8 cellular contexts compared by ENCODE assay signal in the genomic region with DNA sequence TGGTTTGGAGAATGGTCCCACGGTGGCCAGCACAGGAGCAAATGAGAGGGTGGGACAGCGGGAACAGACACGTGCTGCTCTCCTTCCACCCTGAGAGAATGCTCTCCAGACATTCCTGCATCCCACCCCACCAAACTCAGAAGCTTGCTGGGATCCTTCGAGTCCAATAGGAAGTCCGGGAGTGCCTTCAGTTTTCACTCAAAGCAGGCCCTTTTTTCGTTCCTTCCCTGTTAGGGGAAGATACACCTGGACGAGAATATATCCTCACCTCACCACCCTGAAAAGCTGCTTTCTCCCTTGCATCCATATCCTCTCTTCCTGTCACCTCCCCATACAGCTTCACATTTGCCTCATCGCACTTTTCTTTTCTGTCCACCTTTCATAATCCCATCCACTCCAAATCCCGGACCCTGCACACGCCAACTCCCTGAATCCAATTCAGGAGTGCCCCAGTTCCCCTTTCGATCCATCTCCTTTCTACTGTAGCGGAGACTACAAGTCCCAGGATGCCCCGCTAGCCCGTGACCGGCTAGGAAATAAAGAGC. TPM values are rescaled to one million over a fixed set of nuclear protein-coding genes. Genes with fewer than 3 reads are reported as not detected.
A peak's percentile ranks its signal among the peaks of the same experiment; 100 is the strongest.
DNase-seq lines count a peak whose midpoint lies in the region; ATAC-seq and TF ChIP-seq lines count a peak whose summit lies in the region.

No MANE protein-coding gene starts in this region.

- peaks cover 51% of the 10 kb centered on the region for H3K4me1 ChIP-seq in body of pancreas
- H3K4me1 ChIP-seq in mucosa of rectum (ENCODE audit: control insufficient read depth in 2 of 2, insufficient read depth in 2 of 2, low read length in 2 of 2): peaks cover 53 to 68% of the 10 kb centered on the region in 2 donors

- TF ChIP-seq CTCF in AG10803 (conservative IDR thresholded peaks at IDR 0.05; ENCODE audit: low read length) (no peak), body of pancreas (IDR thresholded peaks at IDR 0.05) (no peak)

- intact Hi-C loops in body of pancreas (cut with DNase I): no loop called here

- TF ChIP-seq POLR2A in body of pancreas (IDR thresholded peaks at IDR 0.05): no peak

- peak overlapping the region; percentile 88 to 90 for H3K9ac ChIP-seq in mucosa of rectum (ENCODE audit: low read depth in 1 of 2, low read length in 2 of 2)

- ATAC-seq in HG02678 (IDR thresholded peaks at IDR 0.05; ENCODE audit: unreplicated experiment) (peak; percentile 1), body of pancreas (no peak), esophagus mucosa (no peak), HG03097 (IDR thresholded peaks at IDR 0.05; ENCODE audit: low FRiP score, unreplicated experiment) (no peak)

- 1 to 2% methylated on average over 15 of the region's 15 CpGs for WGBS in body of pancreas, 2 donors

- no peaks in the 10 kb centered on the region for H3K9me3 ChIP-seq in body of pancreas
- no peaks in the 10 kb centered on the region for H3K9me3 ChIP-seq in mucosa of rectum (ENCODE audit: control insufficient read depth in 2 of 2, low read length in 2 of 2)

- in situ Hi-C loops in KBM-7 (cut with MboI; ENCODE audit: low pct_unique_long_range_greater_than_20kb, low sequenced_read_pairs): no loop called here

- H3K4me3 ChIP-seq in AG10803 (ENCODE audit: low read length) (peak overlapping the region; percentile 48), body of pancreas (no peak overlapping the region), mucosa of rectum (ENCODE audit: low read length in 2 of 2) (peak overlapping the region; percentile 82 to 85)

- no peaks in the 10 kb centered on the region for H3K36me3 ChIP-seq in body of pancreas (replicated peaks in 1 of 2; ENCODE audit: insufficient read depth in 1 of 2, low read depth in 2 of 2)
- no peaks in the 10 kb centered on the region for H3K36me3 ChIP-seq in mucosa of rectum (ENCODE audit: control insufficient read depth in 2 of 2, insufficient read depth in 2 of 2, low read length in 2 of 2)

- H3K27ac ChIP-seq in body of pancreas: peak overlapping the region; percentile 94 to 100 (median 96)
- H3K27ac ChIP-seq in mucosa of rectum (ENCODE audit: low read depth in 2 of 2, low read length in 2 of 2): peak overlapping the region; percentile 97 to 99

- H3K27me3 ChIP-seq in body of pancreas: no peaks in the 10 kb centered on the region
- no peaks in the 10 kb centered on the region for H3K27me3 ChIP-seq in mucosa of rectum (ENCODE audit: control insufficient read depth in 2 of 2, insufficient read depth in 2 of 2, low read length in 2 of 2)

- DNase-seq in AG10803 (ENCODE audit: low read depth) (no peak), body of pancreas (no peak), KBM-7 (no peak)
- no peak for DNase-seq in stimulated activated CD4-positive, alpha-beta T cell treated with anti-CD3 and anti-CD28 coated beads, Interleukin-2, amount 100 ng/mL, for 24 hours

RNA-seq across cellular contexts. Expression of gene TMEM253, which starts 2.4 kb away (rescaled TPM):
- total RNA-seq in body of pancreas (1 to 10 TPM in 1 of 2 donors, not detected in 1; 1.3 TPM), esophagus mucosa (1.6 TPM)

RNA-seq across cellular contexts. Expression of gene ZNF219, which starts 4.8 kb away (rescaled TPM):
- 10 to 100 TPM; 28.3 to 39.2 TPM for total RNA-seq in body of pancreas
- 40.4 TPM for total RNA-seq in esophagus mucosa

RNA-seq across cellular contexts. Expression of gene ARHGEF40, which starts 33.1 kb away (rescaled TPM):
- 100 to 1,000 TPM in 1 of 2 donors, 10 to 100 TPM in 1; 58.4 to 142 TPM for total RNA-seq in body of pancreas
- total RNA-seq in esophagus mucosa: 2.3 TPM

RNA-seq across cellular contexts. Expression of gene RNASE8, which starts 45.6 kb away (rescaled TPM):
- not detected for total RNA-seq in body of pancreas
- not detected for total RNA-seq in esophagus mucosa

RNA-seq across cellular contexts. Expression of gene OR5AU1, which starts 52.6 kb away (rescaled TPM):
- total RNA-seq in body of pancreas (not detected), esophagus mucosa (not detected)

Comparison
In these comparisons a context has a peak if more than half of its experiments do, and no peak if none do; other contexts are left out.
1. H3K4me3 ChIP-seq: peak in AG10803 (single experiment) and mucosa of rectum (2 of 2); none in body of pancreas (0 of 2).
2. RNA of gene ARHGEF40, which starts 33.1 kb away (total RNA-seq): 58.4 to 142 TPM in body of pancreas; 2.3 TPM in esophagus mucosa (single experiment); every median in the first group is over 10 times any median in the second.